Comparison of ENCODE assay signal across 1 cellular context in the genomic region with DNA sequence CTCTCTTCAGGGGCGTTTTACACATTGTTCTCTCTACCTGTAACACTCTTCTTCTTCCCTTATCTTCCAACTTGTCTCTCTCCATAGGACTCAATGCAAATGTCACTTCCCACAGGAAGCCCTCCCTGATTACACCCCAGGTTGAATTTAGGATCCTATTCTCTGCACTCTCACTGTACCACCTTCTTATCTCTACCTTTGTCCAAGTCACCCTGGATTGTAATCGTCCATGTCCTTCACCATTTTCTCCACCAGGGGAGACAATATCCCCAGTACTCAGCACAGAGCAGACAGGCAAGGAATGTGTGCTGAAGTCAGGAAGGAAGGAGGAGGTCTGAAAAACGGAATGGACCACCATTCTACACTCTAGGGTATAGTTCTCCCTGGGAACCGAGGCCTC.
TF ChIP-seq lines count a peak whose summit lies in the region.

No MANE protein-coding gene starts in this region.

TF ChIP-seq in K562, 482 proteins besides CTCF, POLR2A, EP300 and RAD21 (continued from another document):
- TF ChIP-seq KAT2B (IDR thresholded peaks at IDR 0.05; ENCODE audit: low read depth, low read length) (no peak), SOX6 (IDR thresholded peaks at IDR 0.05) (peak; percentile 56; the same call in 1 of the 2 replicates), MAFK (IDR thresholded peaks at IDR 0.05; ENCODE audit: low read length) (no peak), ZFP36 (IDR thresholded peaks at IDR 0.05; ENCODE audit: low read depth, low read length, partially characterized antibody) (peak; percentile 99), ZNF316 (IDR thresholded peaks at IDR 0.05) (no peak), RBM25 (IDR thresholded peaks at IDR 0.05; ENCODE audit: low read depth, low read length, severe bottlenecking) (peak; percentile 59), IFI16 (CRISPR knock-in tag; IDR thresholded peaks at IDR 0.05) (no peak), ARNT (IDR thresholded peaks at IDR 0.05) (0 out of 4 replicates have a peak, but pooled peaks of 1 of the 2 experiments have one; percentile 34), FOXP1 (CRISPR knock-in tag; IDR thresholded peaks at IDR 0.05) (no peak), ARID1B (IDR thresholded peaks at IDR 0.05) (0 out of 2 replicates have a peak, but pooled peaks have one; percentile 18), ZNF143 (CRISPR knock-in tag; IDR thresholded peaks at IDR 0.05) (no peak), BCOR (IDR thresholded peaks at IDR 0.05) (peak; percentile 70), SMARCA5 (IDR thresholded peaks at IDR 0.05) (peak; percentile 88), SLC30A9 (CRISPR knock-in tag; IDR thresholded peaks at IDR 0.05) (no peak), CTBP1 (IDR thresholded peaks at IDR 0.05; ENCODE audit: borderline replicate concordance) (peak; percentile 27; the same call in 1 of the 2 replicates)
- TF ChIP-seq, protein P1, sequence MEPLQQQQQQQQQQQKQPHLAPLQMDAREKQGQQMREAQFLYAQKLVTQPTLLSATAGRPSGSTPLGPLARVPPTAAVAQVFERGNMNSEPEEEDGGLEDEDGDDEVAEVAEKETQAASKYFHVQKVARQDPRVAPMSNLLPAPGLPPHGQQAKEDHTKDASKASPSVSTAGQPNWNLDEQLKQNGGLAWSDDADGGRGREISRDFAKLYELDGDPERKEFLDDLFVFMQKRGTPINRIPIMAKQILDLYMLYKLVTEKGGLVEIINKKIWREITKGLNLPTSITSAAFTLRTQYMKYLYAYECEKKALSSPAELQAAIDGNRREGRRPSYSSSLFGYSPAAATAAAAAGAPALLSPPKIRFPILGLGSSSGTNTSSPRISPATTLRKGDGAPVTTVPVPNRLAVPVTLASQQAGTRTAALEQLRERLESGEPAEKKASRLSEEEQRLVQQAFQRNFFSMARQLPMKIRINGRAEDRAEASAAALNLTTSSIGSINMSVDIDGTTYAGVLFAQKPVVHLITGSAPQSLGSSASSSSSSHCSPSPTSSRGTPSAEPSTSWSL (CRISPR knock-in tag; IDR thresholded peaks at IDR 0.05; ENCODE audit: borderline replicate concordance) = no peak
- TF ChIP-seq, protein P2, sequence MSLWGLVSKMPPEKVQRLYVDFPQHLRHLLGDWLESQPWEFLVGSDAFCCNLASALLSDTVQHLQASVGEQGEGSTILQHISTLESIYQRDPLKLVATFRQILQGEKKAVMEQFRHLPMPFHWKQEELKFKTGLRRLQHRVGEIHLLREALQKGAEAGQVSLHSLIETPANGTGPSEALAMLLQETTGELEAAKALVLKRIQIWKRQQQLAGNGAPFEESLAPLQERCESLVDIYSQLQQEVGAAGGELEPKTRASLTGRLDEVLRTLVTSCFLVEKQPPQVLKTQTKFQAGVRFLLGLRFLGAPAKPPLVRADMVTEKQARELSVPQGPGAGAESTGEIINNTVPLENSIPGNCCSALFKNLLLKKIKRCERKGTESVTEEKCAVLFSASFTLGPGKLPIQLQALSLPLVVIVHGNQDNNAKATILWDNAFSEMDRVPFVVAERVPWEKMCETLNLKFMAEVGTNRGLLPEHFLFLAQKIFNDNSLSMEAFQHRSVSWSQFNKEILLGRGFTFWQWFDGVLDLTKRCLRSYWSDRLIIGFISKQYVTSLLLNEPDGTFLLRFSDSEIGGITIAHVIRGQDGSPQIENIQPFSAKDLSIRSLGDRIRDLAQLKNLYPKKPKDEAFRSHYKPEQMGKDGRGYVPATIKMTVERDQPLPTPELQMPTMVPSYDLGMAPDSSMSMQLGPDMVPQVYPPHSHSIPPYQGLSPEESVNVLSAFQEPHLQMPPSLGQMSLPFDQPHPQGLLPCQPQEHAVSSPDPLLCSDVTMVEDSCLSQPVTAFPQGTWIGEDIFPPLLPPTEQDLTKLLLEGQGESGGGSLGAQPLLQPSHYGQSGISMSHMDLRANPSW (CRISPR knock-in tag; IDR thresholded peaks at IDR 0.05) = no peak
- TF ChIP-seq, protein P3, sequence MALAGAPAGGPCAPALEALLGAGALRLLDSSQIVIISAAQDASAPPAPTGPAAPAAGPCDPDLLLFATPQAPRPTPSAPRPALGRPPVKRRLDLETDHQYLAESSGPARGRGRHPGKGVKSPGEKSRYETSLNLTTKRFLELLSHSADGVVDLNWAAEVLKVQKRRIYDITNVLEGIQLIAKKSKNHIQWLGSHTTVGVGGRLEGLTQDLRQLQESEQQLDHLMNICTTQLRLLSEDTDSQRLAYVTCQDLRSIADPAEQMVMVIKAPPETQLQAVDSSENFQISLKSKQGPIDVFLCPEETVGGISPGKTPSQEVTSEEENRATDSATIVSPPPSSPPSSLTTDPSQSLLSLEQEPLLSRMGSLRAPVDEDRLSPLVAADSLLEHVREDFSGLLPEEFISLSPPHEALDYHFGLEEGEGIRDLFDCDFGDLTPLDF (CRISPR knock-in tag; IDR thresholded peaks at IDR 0.05) = no peak
- TF ChIP-seq, protein P4, sequence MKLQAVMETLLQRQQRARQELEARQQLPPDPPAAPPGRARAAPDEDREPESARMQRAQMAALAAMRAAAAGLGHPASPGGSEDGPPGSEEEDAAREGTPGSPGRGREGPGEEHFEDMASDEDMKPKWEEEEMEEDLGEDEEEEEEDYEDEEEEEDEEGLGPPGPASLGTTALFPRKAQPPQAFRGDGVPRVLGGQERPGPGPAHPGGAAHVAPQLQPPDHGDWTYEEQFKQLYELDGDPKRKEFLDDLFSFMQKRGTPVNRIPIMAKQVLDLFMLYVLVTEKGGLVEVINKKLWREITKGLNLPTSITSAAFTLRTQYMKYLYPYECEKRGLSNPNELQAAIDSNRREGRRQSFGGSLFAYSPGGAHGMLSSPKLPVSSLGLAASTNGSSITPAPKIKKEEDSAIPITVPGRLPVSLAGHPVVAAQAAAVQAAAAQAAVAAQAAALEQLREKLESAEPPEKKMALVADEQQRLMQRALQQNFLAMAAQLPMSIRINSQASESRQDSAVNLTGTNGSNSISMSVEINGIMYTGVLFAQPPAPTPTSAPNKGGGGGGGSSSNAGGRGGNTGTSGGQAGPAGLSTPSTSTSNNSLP (IDR thresholded peaks at IDR 0.05; ENCODE audit: borderline replicate concordance, low read depth, low read length) = no peak
